ENCODE assay signal across 21 cellular contexts in genomic region chr1:168170552-168171508, GRCh38. TPM values are rescaled to one million over a fixed set of nuclear protein-coding genes. Genes with fewer than 3 reads are reported as not detected.
DNase-seq lines count a peak whose midpoint lies in the region; ATAC-seq, FAIRE-seq and TF ChIP-seq lines count a peak whose summit lies in the region.
"Had no signal": no experiment of that assay in that cellular context is flagged by ENCODE, and none has a peak within 500 bp of the region (broad histone marks: within the 10 kb centered on the region; RNA-seq: fewer than 3 reads in every experiment).

No MANE protein-coding gene starts in this region.

- no peak overlapping the region for H3K27ac Mint-ChIP-seq in CD8-positive, alpha-beta memory T cell
- H3K27ac Mint-ChIP-seq: activated naive CD4-positive, alpha-beta T cell treated with anti-CD3 and anti-CD28 coated beads for 36 hours; stimulated activated naive CD8-positive, alpha-beta T cell treated with anti-CD3 and anti-CD28 coated beads, Interleukin-15, Interleukin-2, amounts not matched to agents 100 ng/mL and 50 ng/mL, for 24 hours had no signal

- in situ Hi-C loops in HepG2 (cut with HindIII; ENCODE audit: extremely low pct_ligation_motif_present, low pct_unique_long_range_greater_than_20kb), result no loop called here

- H3K79me2 ChIP-seq in HepG2 (ENCODE audit: insufficient read depth, low read length), result no peaks in the 10 kb centered on the region

- H3K36me3 ChIP-seq in HepG2 (replicated peaks in 1 of 2; ENCODE audit: control insufficient read depth in 1 of 2, insufficient read depth in 2 of 2, low read length in 2 of 2) (no peaks in the 10 kb centered on the region), right lobe of liver (no peaks in the 10 kb centered on the region)
- no peaks in the 10 kb centered on the region for H3K36me3 ChIP-seq in CD8-positive, alpha-beta memory T cell (ENCODE audit: insufficient read depth, low read length)
- H3K36me3 ChIP-seq: upper lobe of left lung had no signal

- TF ChIP-seq EP300 in HepG2 (IDR thresholded peaks at IDR 0.05; ENCODE audit: low read depth in 2 of 2, low read length in 2 of 2) (no peak), HepG2 (CRISPR knock-in tag; IDR thresholded peaks at IDR 0.05; ENCODE audit: borderline replicate concordance) (no peak)

- POLR2A ChIA-PET in HepG2 (lab: Yijun Ruan, JAX), result no interaction called here
- POLR2A ChIA-PET in CD8-positive, alpha-beta memory T cell (lab: Charles Lee), result no interaction called here

- no peak overlapping the region for H3K4me3 Mint-ChIP-seq in CD8-positive, alpha-beta memory T cell
- H3K4me3 Mint-ChIP-seq: activated naive CD4-positive, alpha-beta T cell treated with anti-CD3 and anti-CD28 coated beads for 36 hours; stimulated activated naive CD8-positive, alpha-beta T cell treated with anti-CD3 and anti-CD28 coated beads, Interleukin-15, Interleukin-2, amounts not matched to agents 100 ng/mL and 50 ng/mL, for 24 hours had no signal

- ATAC-seq in HepG2 (no peak), right lobe of liver (no peak), HG02642 (IDR thresholded peaks at IDR 0.05; ENCODE audit: poor library complexity, unreplicated experiment) (no peak)
- ATAC-seq: body of pancreas, mucosa of descending colon had no signal

- H3K27me3 Mint-ChIP-seq in CD8-positive, alpha-beta memory T cell, result peaks cover 8 to 38% of the 10 kb centered on the region in 2 donors

- WGBS in HepG2 (ENCODE audit: low lambda C conversion rate), result 44% methylated on average over 7 of the region's 7 CpGs
- WGBS in right lobe of liver (ENCODE audit: insufficient coverage, low coverage, low lambda C conversion rate, missing lambda C conversion rate), result 78% methylated on average over 5 of the region's 7 CpGs

- no peaks in the 10 kb centered on the region for H3K4me1 ChIP-seq in HepG2 (ENCODE audit: insufficient read depth, low read length)
- H3K4me1 ChIP-seq in right lobe of liver, result no peaks in the 10 kb centered on the region
- H3K4me1 ChIP-seq in CD8-positive, alpha-beta memory T cell (ENCODE audit: insufficient read depth, low read length), result no peaks in the 10 kb centered on the region
- H3K4me1 ChIP-seq: body of pancreas, upper lobe of left lung had no signal

- H3K4me2 ChIP-seq in HepG2 (ENCODE audit: low read depth, low read length), result peak overlapping the region; percentile 11

- no peak overlapping the region for H3K9ac ChIP-seq in HepG2 (ENCODE audit: insufficient read depth, low read depth, low read length)

- FAIRE-seq in HepG2 (lab: Jason Lieb, UNC), result no peak
- FAIRE-seq: G401.6 had no signal

- DNase-seq in HepG2 (ENCODE audit: low spot score), result no peak
- DNase-seq in right lobe of liver, result no peak
- DNase-seq in NAMALWA (ENCODE audit: low spot score), result peak; percentile 39
- peak; percentile 54 for DNase-seq in fibroblast of villous mesenchyme (ENCODE audit: low read depth)
- no peak for DNase-seq in activated CD4-positive, alpha-beta T cell treated with anti-CD3 and anti-CD28 coated beads, Interleukin-2, amount 50 U/mL, for 48 hours
- DNase-seq in CD8-positive, alpha-beta memory T cell, result no peak
- no peak for DNase-seq in NCI-H510A (lab: John Stamatoyannopoulos, UW)
- DNase-seq: activated CD4-positive, alpha-beta T cell treated with anti-CD3 and anti-CD28 coated beads for 4 hours; activated naive CD4-positive, alpha-beta T cell treated with anti-CD3 and anti-CD28 coated beads for 36 hours; body of pancreas; head of caudate nucleus; mucosa of descending colon; NCI-H1694; NCI-H774; posterior cingulate gyrus; Right ventricle myocardium superior; upper lobe of left lung had no signal

- H3K9me3 Mint-ChIP-seq in CD8-positive, alpha-beta memory T cell, result no peaks in the 10 kb centered on the region
- H3K9me3 Mint-ChIP-seq: activated naive CD4-positive, alpha-beta T cell treated with anti-CD3 and anti-CD28 coated beads for 36 hours; stimulated activated naive CD8-positive, alpha-beta T cell treated with anti-CD3 and anti-CD28 coated beads, Interleukin-15, Interleukin-2, amounts not matched to agents 100 ng/mL and 50 ng/mL, for 24 hours had no signal

- intact Hi-C loops in HepG2 (cut with micrococcal nuclease; ENCODE audit: unreplicated experiment) (no loop called here), right lobe of liver (cut with DNase I) (loop anchor here in 1 of 2 donors (10.0 kb wide), 1 partner anchor 64 kb away; no protein-coding TSS in a partner anchor)

- H4K20me1 ChIP-seq in HepG2 (ENCODE audit: insufficient read depth, low read length), result no peaks in the 10 kb centered on the region

- H3K4me3 ChIP-seq in HepG2 (replicated peaks in 1 of 3; ENCODE audit: insufficient read depth in 1 of 3, low read depth in 2 of 3, low read length in 3 of 3), result no peak overlapping the region
- H3K4me3 ChIP-seq in right lobe of liver, result no peak overlapping the region
- no peak overlapping the region for H3K4me3 ChIP-seq in fibroblast of villous mesenchyme (ENCODE audit: low read depth, low read length)
- H3K4me3 ChIP-seq in CD8-positive, alpha-beta memory T cell (ENCODE audit: low read length), result no peak overlapping the region
- H3K4me3 ChIP-seq: body of pancreas, mucosa of descending colon, upper lobe of left lung had no signal

- H3K36me3 Mint-ChIP-seq in CD8-positive, alpha-beta memory T cell, result peaks cover 0 to 5% (median 4%) of the 10 kb centered on the region in 3 donors

- CTCF ChIA-PET in HepG2 (lab: Yijun Ruan, JAX; ENCODE audit: low intra/inter-chr PET ratio, low total read pairs), result no interaction called here
- CTCF ChIA-PET in CD8-positive, alpha-beta memory T cell (lab: Charles Lee), result no interaction called here

- TF ChIP-seq RAD21 in HepG2 (CRISPR knock-in tag; IDR thresholded peaks at IDR 0.05), result no peak

- H3K27me3 ChIP-seq in HepG2 (ENCODE audit: control insufficient read depth in 1 of 2, insufficient read depth in 2 of 2, low read length in 2 of 2) (no peaks in the 10 kb centered on the region), right lobe of liver (no peaks in the 10 kb centered on the region)
- H3K27me3 ChIP-seq in CD8-positive, alpha-beta memory T cell (ENCODE audit: insufficient read depth, low read length, poor library complexity, severe bottlenecking), result no peaks in the 10 kb centered on the region
- H3K27me3 ChIP-seq: body of pancreas, upper lobe of left lung had no signal

- no peak overlapping the region for H3K27ac ChIP-seq in HepG2 (ENCODE audit: extremely low read length, insufficient read depth, low read length)
- no peak overlapping the region for H3K27ac ChIP-seq in right lobe of liver
- no peak overlapping the region for H3K27ac ChIP-seq in CD8-positive, alpha-beta memory T cell (ENCODE audit: low read depth, low read length)
- H3K27ac ChIP-seq: body of pancreas, epithelial cell of prostate, upper lobe of left lung had no signal

- H2AFZ ChIP-seq in HepG2 (ENCODE audit: low read length), result peak overlapping the region; percentile 81

- TF ChIP-seq POLR2A in HepG2 (IDR thresholded peaks at IDR 0.05; ENCODE audit: insufficient read depth in 1 of 2, low read depth in 2 of 2, low read length in 2 of 2) (no peak), right lobe of liver (IDR thresholded peaks at IDR 0.05) (no peak)

- TF ChIP-seq CTCF in HepG2 (CRISPR knock-in tag; IDR thresholded peaks at IDR 0.05) (no peak), right lobe of liver (IDR thresholded peaks at IDR 0.05) (no peak), fibroblast of villous mesenchyme (IDR thresholded peaks at IDR 0.05; ENCODE audit: insufficient read depth, low read depth, low read length) (no peak)

- H3K4me1 Mint-ChIP-seq in CD8-positive, alpha-beta memory T cell, result no peaks in the 10 kb centered on the region

- BruUV-seq in HepG2 (replicated peaks; lab: Mats Ljungman, UMichigan), result no TSS peak

- H3K9me3 ChIP-seq in HepG2 (ENCODE audit: low read length) (no peaks in the 10 kb centered on the region), right lobe of liver (no peaks in the 10 kb centered on the region)
- H3K9me3 ChIP-seq in CD8-positive, alpha-beta memory T cell (ENCODE audit: low read length), result no peaks in the 10 kb centered on the region
- H3K9me3 ChIP-seq: body of pancreas, mucosa of descending colon, upper lobe of left lung had no signal

RNA-seq across cellular contexts. Expression of gene TIPRL, which starts 7.9 kb away (rescaled TPM):
- 22.8 and 33.5 TPM in 2 replicates for total RNA-seq in HepG2 (2016; rRNA removed; fragmentation: Illumina TruSeq; extraction: Trizol)
- 8.4 and 10.9 TPM in 2 replicates for total RNA-seq in HepG2 (2016; cell fraction: cytosol; rRNA removed; fragmentation: Illumina TruSeq; extraction: Trizol; ENCODE audit: low read depth)
- total RNA-seq in HepG2 (2016; cell fraction: insoluble cytoplasmic fraction; rRNA removed; fragmentation: Illumina TruSeq; extraction: Trizol), result 22.6 and 32.8 TPM in 2 replicates
- total RNA-seq in HepG2 (2016; cell fraction: membrane; rRNA removed; fragmentation: Illumina TruSeq; extraction: Trizol), result 15.6 and 18.7 TPM in 2 replicates
- 11.8 and 11.9 TPM in 2 replicates for total RNA-seq in HepG2 (2016; cell fraction: nucleus; rRNA removed; fragmentation: Illumina TruSeq; extraction: Trizol)
- 7.6 and 10.1 TPM in 2 replicates for polyA plus RNA-seq in HepG2 (2011; rRNA removed)
- 4.1 and 7.6 TPM in 2 replicates for polyA plus RNA-seq in HepG2 (2011; cell fraction: cytosol; rRNA removed)
- 2.0 and 3.2 TPM in 2 replicates for polyA plus RNA-seq in HepG2 (2011; cell fraction: nucleus; rRNA removed)
- polyA plus RNA-seq in HepG2 (2012), result 11.9 and 13.6 TPM in 2 replicates
- polyA plus RNA-seq in HepG2 (2016; cell fraction: cytosol; fragmentation: Illumina TruSeq; extraction: Trizol; ENCODE audit: low read depth), result 12.0 and 17.8 TPM in 2 replicates
- 34.7 and 35.9 TPM in 2 replicates for polyA plus RNA-seq in HepG2 (2016; cell fraction: insoluble cytoplasmic fraction; fragmentation: Illumina TruSeq; extraction: Trizol; ENCODE audit: low read depth)
- 13.6 and 15.9 TPM in 2 replicates for polyA plus RNA-seq in HepG2 (2016; cell fraction: membrane; fragmentation: Illumina TruSeq; extraction: Trizol; ENCODE audit: low read depth)
- 15.2 and 15.8 TPM in 2 replicates for polyA plus RNA-seq in HepG2 (2016; cell fraction: nucleus; fragmentation: Illumina TruSeq; extraction: Trizol; ENCODE audit: insufficient read depth, low read depth)
- polyA minus RNA-seq in HepG2 (2011; rRNA and poly(A)+ RNA removed; ENCODE audit: low replicate concordance), result 3.1 and 9.5 TPM in 2 replicates
- 4.9 and 7.2 TPM in 2 replicates for polyA minus RNA-seq in HepG2 (2011; cell fraction: cytosol; rRNA and poly(A)+ RNA removed)
- 3.9 and 6.2 TPM in 2 replicates for polyA minus RNA-seq in HepG2 (2011; cell fraction: nucleus; rRNA and poly(A)+ RNA removed)
- 10 to 100 TPM; 12.1 to 24.1 (median 15.7) TPM for total RNA-seq in right lobe of liver
- 28.7 and 45.3 TPM in 2 replicates for total RNA-seq in fibroblast of villous mesenchyme
- total RNA-seq in CD8-positive, alpha-beta memory T cell, result 10 to 100 TPM; 41.5 to 46.9 TPM
- polyA plus RNA-seq in CD8-positive, alpha-beta memory T cell, result 38.0 TPM

RNA-seq across cellular contexts. Expression of gene GPR161, which starts 34.1 kb away (rescaled TPM):
- total RNA-seq in HepG2 (2016; rRNA removed; fragmentation: Illumina TruSeq; extraction: Trizol) (0.08 and 0.35 TPM in 2 replicates), right lobe of liver (1 to 10 TPM in 1 of 6 experiments, under 1 TPM in 5; 0.43 to 1.4 (median 0.48) TPM), fibroblast of villous mesenchyme (11.3 and 13.0 TPM in 2 replicates)
- 0.30 and 0.35 TPM in 2 replicates for total RNA-seq in HepG2 (2016; cell fraction: cytosol; rRNA removed; fragmentation: Illumina TruSeq; extraction: Trizol; ENCODE audit: low read depth)
- 0.09 and 0.15 TPM in 2 replicates for total RNA-seq in HepG2 (2016; cell fraction: insoluble cytoplasmic fraction; rRNA removed; fragmentation: Illumina TruSeq; extraction: Trizol)
- 0.22 and 0.28 TPM in 2 replicates for total RNA-seq in HepG2 (2016; cell fraction: membrane; rRNA removed; fragmentation: Illumina TruSeq; extraction: Trizol)
- total RNA-seq in HepG2 (2016; cell fraction: nucleus; rRNA removed; fragmentation: Illumina TruSeq; extraction: Trizol), result 0.06 and 0.19 TPM in 2 replicates
- polyA plus RNA-seq in HepG2 (2011; rRNA removed), result 0.13 TPM in 2 replicates
- polyA plus RNA-seq in HepG2 (2011; cell fraction: cytosol; rRNA removed), result 0.12 TPM in 2 replicates
- 0.08 and 0.23 TPM in 2 replicates for polyA plus RNA-seq in HepG2 (2011; cell fraction: nucleus; rRNA removed)
- polyA plus RNA-seq in HepG2 (2012), result 0.09 and 0.11 TPM in 2 replicates
- polyA plus RNA-seq in HepG2 (2016; cell fraction: cytosol; fragmentation: Illumina TruSeq; extraction: Trizol; ENCODE audit: low read depth), result 0.26 TPM in 2 replicates
- 0.08 and 0.23 TPM in 2 replicates for polyA plus RNA-seq in HepG2 (2016; cell fraction: insoluble cytoplasmic fraction; fragmentation: Illumina TruSeq; extraction: Trizol; ENCODE audit: low read depth)
- polyA plus RNA-seq in HepG2 (2016; cell fraction: membrane; fragmentation: Illumina TruSeq; extraction: Trizol; ENCODE audit: low read depth), result 0.13 and 0.23 TPM in 2 replicates
- polyA plus RNA-seq in HepG2 (2016; cell fraction: nucleus; fragmentation: Illumina TruSeq; extraction: Trizol; ENCODE audit: insufficient read depth, low read depth), result 0.21 and 0.25 TPM in 2 replicates
- 1.1 and 15.7 TPM in 2 replicates for polyA minus RNA-seq in HepG2 (2011; rRNA and poly(A)+ RNA removed; ENCODE audit: low replicate concordance)
- polyA minus RNA-seq in HepG2 (2011; cell fraction: cytosol; rRNA and poly(A)+ RNA removed), result 0.59 TPM in 1 of 2 replicates, not detected in the other
- 0.26 and 0.37 TPM in 2 replicates for polyA minus RNA-seq in HepG2 (2011; cell fraction: nucleus; rRNA and poly(A)+ RNA removed)
- under 1 TPM; 0.48 to 0.73 TPM for total RNA-seq in CD8-positive, alpha-beta memory T cell
- polyA plus RNA-seq in CD8-positive, alpha-beta memory T cell, result 0.10 TPM

RNA-seq across cellular contexts. Expression of gene SFT2D2, which starts 55.0 kb away (rescaled TPM):
- 28.8 and 31.4 TPM in 2 replicates for total RNA-seq in HepG2 (2016; rRNA removed; fragmentation: Illumina TruSeq; extraction: Trizol)
- total RNA-seq in HepG2 (2016; cell fraction: cytosol; rRNA removed; fragmentation: Illumina TruSeq; extraction: Trizol; ENCODE audit: low read depth), result 3.0 and 4.6 TPM in 2 replicates
- 27.1 and 28.3 TPM in 2 replicates for total RNA-seq in HepG2 (2016; cell fraction: insoluble cytoplasmic fraction; rRNA removed; fragmentation: Illumina TruSeq; extraction: Trizol)
- 5.9 and 6.3 TPM in 2 replicates for total RNA-seq in HepG2 (2016; cell fraction: membrane; rRNA removed; fragmentation: Illumina TruSeq; extraction: Trizol)
- total RNA-seq in HepG2 (2016; cell fraction: nucleus; rRNA removed; fragmentation: Illumina TruSeq; extraction: Trizol), result 26.1 and 28.1 TPM in 2 replicates
- polyA plus RNA-seq in HepG2 (2011; rRNA removed), result 8.5 and 10.0 TPM in 2 replicates
- polyA plus RNA-seq in HepG2 (2011; cell fraction: cytosol; rRNA removed), result 4.8 and 7.4 TPM in 2 replicates
- polyA plus RNA-seq in HepG2 (2011; cell fraction: nucleus; rRNA removed), result 7.8 and 7.9 TPM in 2 replicates
- 2.2 and 3.3 TPM in 2 replicates for polyA plus RNA-seq in HepG2 (2012)
- polyA plus RNA-seq in HepG2 (2016; cell fraction: cytosol; fragmentation: Illumina TruSeq; extraction: Trizol; ENCODE audit: low read depth), result 0.65 and 0.66 TPM in 2 replicates
- 8.3 and 9.0 TPM in 2 replicates for polyA plus RNA-seq in HepG2 (2016; cell fraction: insoluble cytoplasmic fraction; fragmentation: Illumina TruSeq; extraction: Trizol; ENCODE audit: low read depth)
- 1.0 and 1.9 TPM in 2 replicates for polyA plus RNA-seq in HepG2 (2016; cell fraction: membrane; fragmentation: Illumina TruSeq; extraction: Trizol; ENCODE audit: low read depth)
- polyA plus RNA-seq in HepG2 (2016; cell fraction: nucleus; fragmentation: Illumina TruSeq; extraction: Trizol; ENCODE audit: insufficient read depth, low read depth), result 17.0 and 18.1 TPM in 2 replicates
- 33.6 and 104 TPM in 2 replicates for polyA minus RNA-seq in HepG2 (2011; rRNA and poly(A)+ RNA removed; ENCODE audit: low replicate concordance)
- 23.4 and 30.6 TPM in 2 replicates for polyA minus RNA-seq in HepG2 (2011; cell fraction: cytosol; rRNA and poly(A)+ RNA removed)
- 17.0 and 19.1 TPM in 2 replicates for polyA minus RNA-seq in HepG2 (2011; cell fraction: nucleus; rRNA and poly(A)+ RNA removed)
- total RNA-seq in right lobe of liver, result 10 to 100 TPM; 26.5 to 35.4 (median 29.8) TPM
- total RNA-seq in fibroblast of villous mesenchyme, result 35.1 and 47.1 TPM in 2 replicates
- total RNA-seq in CD8-positive, alpha-beta memory T cell, result 10 to 100 TPM; 44.4 to 45.1 TPM
- polyA plus RNA-seq in CD8-positive, alpha-beta memory T cell, result 46.0 TPM

Comparison
In these comparisons a context has a peak if more than half of its experiments do, and no peak if none do; other contexts are left out.
1. DNase-seq: peak in NAMALWA (single experiment) and fibroblast of villous mesenchyme (single experiment); none in HepG2 (single experiment), right lobe of liver (0 of 3), activated CD4-positive, alpha-beta T cell treated with anti-CD3 and anti-CD28 coated beads, Interleukin-2, amount 50 U/mL, for 48 hours (0 of 2), CD8-positive, alpha-beta memory T cell (0 of 5) and NCI-H510A (single experiment).